14 cellular contexts compared by ENCODE assay signal in the genomic region with DNA sequence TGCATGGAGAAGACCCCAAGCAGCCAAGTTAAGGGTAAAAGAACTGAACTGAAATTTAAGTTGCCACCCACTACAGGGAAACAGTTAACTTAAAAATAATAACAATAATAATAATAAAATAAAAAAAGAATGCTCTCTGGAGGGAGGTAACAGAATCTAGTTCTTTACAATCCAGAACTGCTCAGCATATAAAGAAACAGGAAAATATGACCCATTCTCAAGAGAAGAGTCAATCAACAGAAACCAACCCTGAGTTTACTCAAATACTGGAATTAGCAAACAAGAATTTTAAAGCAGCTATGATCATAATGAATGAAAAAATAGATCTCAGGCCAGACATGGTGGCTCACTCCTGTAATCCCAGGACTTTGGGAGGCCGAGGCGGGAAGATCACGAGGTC. TPM values are rescaled to one million over a fixed set of nuclear protein-coding genes. Genes with fewer than 3 reads are reported as not detected.
DNase-seq lines count a peak whose midpoint lies in the region; ATAC-seq, FAIRE-seq and TF ChIP-seq lines count a peak whose summit lies in the region.
"Had no signal": no experiment of that assay in that cellular context is flagged by ENCODE, and none has a peak within 500 bp of the region (broad histone marks: within the 10 kb centered on the region; RNA-seq: fewer than 3 reads in every experiment).

No MANE protein-coding gene starts in this region.

- H3K36me3 ChIP-seq in breast epithelium: no peaks in the 10 kb centered on the region
- H3K36me3 ChIP-seq: Peyer's patch, right lobe of liver had no signal

- BruUV-seq in MCF 10A (replicated peaks; lab: Mats Ljungman, UMichigan): no TSS peak

- peak overlapping the region; percentile 86 for H3K27ac Mint-ChIP-seq in MCF 10A (ENCODE audit: low read depth, unreplicated experiment)
- H3K27ac Mint-ChIP-seq in dendritic cell treated with granulocyte-macrophage colony-stimulating factor and Interleukin-4, amounts not matched to agents 40 ng/mL and 50 ng/mL, for 4 days: peak overlapping the region; percentile 76
- no peak overlapping the region for H3K27ac Mint-ChIP-seq in endothelial cell (ENCODE audit: unreplicated experiment)

- peaks cover 7% of the 10 kb centered on the region for H3K36me3 Mint-ChIP-seq in MCF 10A (ENCODE audit: insufficient read depth, unreplicated experiment)
- H3K36me3 Mint-ChIP-seq in dendritic cell treated with granulocyte-macrophage colony-stimulating factor and Interleukin-4, amounts not matched to agents 40 ng/mL and 50 ng/mL, for 4 days (ENCODE audit: low read depth): no peaks in the 10 kb centered on the region
- H3K36me3 Mint-ChIP-seq in endothelial cell (ENCODE audit: low read depth, unreplicated experiment): no peaks in the 10 kb centered on the region

- CTCF ChIA-PET in MCF 10A (lab: Yijun Ruan, JAX): interaction anchor here (0.6 to 0.9 kb wide), 4 partner anchors 53 to 300 kb away, joined by 3 read pairs; a partner anchor contains a TSS

- H3K27ac ChIP-seq in breast epithelium: no peak overlapping the region
- H3K27ac ChIP-seq: left lung, Peyer's patch, right lobe of liver had no signal

- FAIRE-seq in D721Med (lab: Jason Lieb, UNC): no peak
- no peak for FAIRE-seq in RCC 7860 (lab: Jason Lieb, UNC)

- ATAC-seq in HG03432 (IDR thresholded peaks at IDR 0.05; ENCODE audit: unreplicated experiment): peak; percentile 10
- ATAC-seq: right lobe of liver had no signal

- H3K9me3 Mint-ChIP-seq in MCF 10A (ENCODE audit: unreplicated experiment) (no peaks in the 10 kb centered on the region), endothelial cell (ENCODE audit: unreplicated experiment) (no peaks in the 10 kb centered on the region)
- H3K9me3 Mint-ChIP-seq in dendritic cell treated with granulocyte-macrophage colony-stimulating factor and Interleukin-4, amounts not matched to agents 40 ng/mL and 50 ng/mL, for 4 days: no peaks in the 10 kb centered on the region

- H3K4me3 ChIP-seq in breast epithelium: no peak overlapping the region
- H3K4me3 ChIP-seq: left lung, Peyer's patch, right lobe of liver had no signal

- H3K9me3 ChIP-seq in breast epithelium: no peaks in the 10 kb centered on the region
- H3K9me3 ChIP-seq: left lung, Peyer's patch, right lobe of liver had no signal

- DNase-seq in MCF 10A (ENCODE audit: unreplicated experiment) (no peak), breast epithelium (ENCODE audit: low spot score in 2 of 2) (no peak), D721Med (ENCODE audit: insufficient read length, low spot score) (no peak), RCC 7860 (ENCODE audit: low spot score) (no peak), endothelial cell (ENCODE audit: low spot score) (no peak)
- DNase-seq: activated effector memory CD4-positive, alpha-beta T cell treated with anti-CD3 and anti-CD28 coated beads, Interleukin-2, amount 50 U/mL, for 16 hours; erythroblast; left lung; NCI-H1092 treated with DMSO at 0.1 percent for 48 hours; NCI-H2171 treated with DMSO at 0.1 percent for 48 hours; Peyer's patch; right lobe of liver had no signal

- TF ChIP-seq POLR2A in breast epithelium (IDR thresholded peaks at IDR 0.05): no peak

- intact Hi-C loops in MCF 10A (cut with micrococcal nuclease): no loop called here
- intact Hi-C loops in breast epithelium (cut with DNase I; ENCODE audit: low total_unique reads): no loop called here
- intact Hi-C loops in dendritic cell treated with granulocyte-macrophage colony-stimulating factor and Interleukin-4, amounts not matched to agents 40 ng/mL and 50 ng/mL, for 4 days (cut with micrococcal nuclease): no loop called here

- H3K4me3 Mint-ChIP-seq in MCF 10A (ENCODE audit: unreplicated experiment) (no peak overlapping the region), endothelial cell (ENCODE audit: unreplicated experiment) (no peak overlapping the region)
- H3K4me3 Mint-ChIP-seq in dendritic cell treated with granulocyte-macrophage colony-stimulating factor and Interleukin-4, amounts not matched to agents 40 ng/mL and 50 ng/mL, for 4 days: no peak overlapping the region

- no peak for TF ChIP-seq CTCF in MCF 10A (IDR thresholded peaks at IDR 0.05; ENCODE audit: unreplicated experiment)
- no peak for TF ChIP-seq CTCF in breast epithelium (IDR thresholded peaks at IDR 0.05)
- no peak for TF ChIP-seq CTCF in D721Med (IDR thresholded peaks at IDR 0.05; ENCODE audit: insufficient read depth, missing control alignments)
- no peak for TF ChIP-seq CTCF in endothelial cell (IDR thresholded peaks at IDR 0.05; ENCODE audit: unreplicated experiment)

- H3K27me3 ChIP-seq in breast epithelium: no peaks in the 10 kb centered on the region
- H3K27me3 ChIP-seq: left lung, Peyer's patch, right lobe of liver had no signal

- H3K27me3 Mint-ChIP-seq in MCF 10A (ENCODE audit: insufficient read depth, unreplicated experiment) (no peaks in the 10 kb centered on the region), endothelial cell (ENCODE audit: unreplicated experiment) (peaks cover 4% of the 10 kb centered on the region)
- H3K27me3 Mint-ChIP-seq in dendritic cell treated with granulocyte-macrophage colony-stimulating factor and Interleukin-4, amounts not matched to agents 40 ng/mL and 50 ng/mL, for 4 days: no peaks in the 10 kb centered on the region

- POLR2A ChIA-PET in MCF 10A (lab: Yijun Ruan, JAX): interaction anchor here (0.6 to 1.5 kb wide), 7 partner anchors 9 to 249 kb away, joined by 3 to 9 read pairs (median 5); a partner anchor contains a TSS

- H3K4me1 ChIP-seq in breast epithelium: no peaks in the 10 kb centered on the region
- H3K4me1 ChIP-seq: Peyer's patch, right lobe of liver had no signal

- H3K4me1 Mint-ChIP-seq in MCF 10A (ENCODE audit: insufficient read depth, unreplicated experiment) (peaks cover 22% of the 10 kb centered on the region), endothelial cell (ENCODE audit: unreplicated experiment) (peaks cover 8% of the 10 kb centered on the region)
- peaks cover 59% of the 10 kb centered on the region for H3K4me1 Mint-ChIP-seq in dendritic cell treated with granulocyte-macrophage colony-stimulating factor and Interleukin-4, amounts not matched to agents 40 ng/mL and 50 ng/mL, for 4 days (ENCODE audit: low read depth)

RNA-seq across cellular contexts. Expression of a gene that starts 53.8 kb away (rescaled TPM):
- 55.4 and 61.1 TPM in 2 replicates for total RNA-seq in MCF 10A (2022)
- 100 to 1,000 TPM in 2 of 3 donors, 10 to 100 TPM in 1; 63.5 to 124 (median 118) TPM for total RNA-seq in breast epithelium
- 59.5 TPM for total RNA-seq in endothelial cell (ENCODE audit: unreplicated experiment)
